2 cellular contexts compared by ENCODE assay signal in genomic region chr4:99021386-99021785, GRCh38.
A peak's percentile ranks its signal among the peaks of the same experiment; 100 is the strongest.
TF ChIP-seq lines count a peak whose summit lies in the region.

No MANE protein-coding gene starts in this region.

TF ChIP-seq in HCT116, 20 proteins besides CTCF, POLR2A, EP300 and RAD21:
- TF ChIP-seq ATF3 (IDR thresholded peaks at IDR 0.05) (no peak), CBX3 (IDR thresholded peaks at IDR 0.05; ENCODE audit: low read depth) (peak; percentile 47; the same call in 1 of the 2 replicates)
TF ChIP-seq in HCT116: peak in this region for 1.

TF ChIP-seq in K562, 482 proteins besides CTCF, POLR2A, EP300 and RAD21:
- no peak for TF ChIP-seq E2F8 (IDR thresholded peaks at IDR 0.05; ENCODE audit: low read depth, partially characterized antibody)
- TF ChIP-seq ZNF561 (CRISPR knock-in tag; conservative IDR thresholded peaks at IDR 0.05), result peak; percentile 80; the same call in 1 of the 2 replicates
- TF ChIP-seq TRIM28 (IDR thresholded peaks at IDR 0.05), result peak; percentile 94
- TF ChIP-seq CBX3 (IDR thresholded peaks at IDR 0.05; ENCODE audit: borderline replicate concordance in 1 of 2, low read length in 2 of 2), result peak in 1 of 2 experiments; percentile 95; a peak in 2 of 3 replicates
- TF ChIP-seq TRIM24 (IDR thresholded peaks at IDR 0.05), result peak in 1 of 2 experiments; percentile 26; a peak in 1 of 4 replicates
- TF ChIP-seq CBX5 (IDR thresholded peaks at IDR 0.05; ENCODE audit: borderline replicate concordance, low read depth), result peak; percentile 84; the same call in 1 of the 2 replicates
- no peak for TF ChIP-seq PTBP1 (IDR thresholded peaks at IDR 0.05; ENCODE audit: low read depth, low read length)
- TF ChIP-seq WHSC1 (IDR thresholded peaks at IDR 0.05; ENCODE audit: low read length), result no peak
- peak; percentile 79 for TF ChIP-seq ZNF280A (IDR thresholded peaks at IDR 0.05; ENCODE audit: low read depth, partially characterized antibody)
- no peak for TF ChIP-seq TFAM (CRISPR knock-in tag; conservative IDR thresholded peaks at IDR 0.05)
